9 cellular contexts compared by ENCODE assay signal in the genomic region with DNA sequence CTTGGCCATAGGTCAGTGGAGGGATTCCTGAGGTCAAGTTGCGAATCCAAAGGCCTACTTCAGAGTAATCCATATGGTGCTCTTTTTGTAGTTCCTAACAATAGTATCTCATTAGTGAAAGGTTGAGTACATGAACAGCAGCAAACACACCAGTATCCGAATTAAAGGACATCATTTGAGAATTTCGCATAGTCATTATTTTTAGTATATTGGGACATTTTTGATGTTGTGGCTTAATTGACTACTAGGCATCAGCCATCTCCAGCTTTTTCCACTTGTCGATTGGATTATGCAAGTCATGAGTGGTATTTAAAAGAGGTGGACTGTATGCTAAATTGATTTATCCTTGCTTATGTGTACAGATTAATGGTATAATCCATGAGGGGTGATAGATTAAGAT. TPM values are rescaled to one million over a fixed set of nuclear protein-coding genes. Genes with fewer than 3 reads are reported as not detected.
DNase-seq lines count a peak whose midpoint lies in the region; ATAC-seq and TF ChIP-seq lines count a peak whose summit lies in the region.
"Had no signal": no experiment of that assay in that cellular context is flagged by ENCODE, and none has a peak within 500 bp of the region (broad histone marks: within the 10 kb centered on the region; RNA-seq: fewer than 3 reads in every experiment).

No MANE protein-coding gene starts in this region.

- ATAC-seq in left cardiac atrium (no peak), HG02571 (IDR thresholded peaks at IDR 0.05; ENCODE audit: unreplicated experiment) (no peak), GM19035 (IDR thresholded peaks at IDR 0.05; ENCODE audit: unreplicated experiment) (no peak)

- H3K9me3 ChIP-seq in left ventricle myocardium inferior (replicated peaks) = no peaks in the 10 kb centered on the region
- H3K9me3 ChIP-seq in adrenal gland (replicated peaks in 1 of 3) = no peaks in the 10 kb centered on the region
- H3K9me3 ChIP-seq in mucosa of stomach (ENCODE audit: control insufficient read depth, low read length) = no peaks in the 10 kb centered on the region

- TF ChIP-seq POLR2A in adrenal gland (IDR thresholded peaks at IDR 0.05) = no peak

- H3K27me3 ChIP-seq in left ventricle myocardium inferior (ENCODE audit: low read depth) (no peaks in the 10 kb centered on the region), adrenal gland (no peaks in the 10 kb centered on the region), mucosa of stomach (ENCODE audit: control insufficient read depth, insufficient read depth, low read length) (no peaks in the 10 kb centered on the region)

- 84 to 88% (median 87%) methylated on average over 4 of the region's 4 CpGs for WGBS in adrenal gland, 4 donors

- intact Hi-C loops in left ventricle myocardium inferior (cut with micrococcal nuclease) (loop anchor here (5.0 kb wide), 1 partner anchor 567 kb away; no protein-coding TSS in a partner anchor), left cardiac atrium (cut with DNase I) (loop anchor here in 1 of 2 donors (5.0 kb wide), 1 partner anchor 567 kb away; no protein-coding TSS in a partner anchor), adrenal gland (cut with DNase I) (loop anchor here (2.0 to 10.0 kb wide), 2 partner anchors 564 to 568 kb away; no protein-coding TSS in a partner anchor)

- H3K36me3 ChIP-seq in left ventricle myocardium inferior = no peaks in the 10 kb centered on the region
- no peaks in the 10 kb centered on the region for H3K36me3 ChIP-seq in adrenal gland (replicated peaks in 1 of 2)
- H3K36me3 ChIP-seq in mucosa of stomach (ENCODE audit: control insufficient read depth, insufficient read depth, low read length) = no peaks in the 10 kb centered on the region

- H3K4me3 ChIP-seq in left ventricle myocardium inferior (no peak overlapping the region), adrenal gland (no peak overlapping the region), mucosa of stomach (ENCODE audit: low read length) (no peak overlapping the region)

- TF ChIP-seq CTCF in left ventricle myocardium inferior (IDR thresholded peaks at IDR 0.05; ENCODE audit: borderline replicate concordance) = no peak
- no peak for TF ChIP-seq CTCF in adrenal gland (IDR thresholded peaks at IDR 0.05)

- no peak for DNase-seq in left ventricle myocardium inferior
- no peak for DNase-seq in left cardiac atrium
- DNase-seq in adrenal gland = no peak
- no peak for DNase-seq in cerebellar cortex (ENCODE audit: low spot score)
- DNase-seq in NCI-H187 treated with DMSO at 0.1 percent for 48 hours (lab: John Stamatoyannopoulos, UW) = no peak
- DNase-seq: SIG-M5 had no signal

- peak overlapping the region; percentile 6 for H3K9ac ChIP-seq in mucosa of stomach (ENCODE audit: low read length)

- H3K4me1 ChIP-seq in left ventricle myocardium inferior (peaks cover 78% of the 10 kb centered on the region), adrenal gland (replicated peaks in 1 of 2) (peaks cover 4 to 30% of the 10 kb centered on the region in 2 donors), mucosa of stomach (ENCODE audit: control insufficient read depth, insufficient read depth, low read length) (peaks cover 15% of the 10 kb centered on the region)

- H3K27ac ChIP-seq in left ventricle myocardium inferior (replicated peaks) = peak overlapping the region; percentile 54
- peak overlapping the region in 4 of 5 donors; percentile 17 to 66 (median 24) for H3K27ac ChIP-seq in adrenal gland

RNA-seq across cellular contexts. Expression of a gene that starts 23.7 kb away (rescaled TPM):
- 5.7 TPM for total RNA-seq in left ventricle myocardium inferior
- total RNA-seq in left cardiac atrium = 1 to 10 TPM; 8.4 to 8.5 TPM
- total RNA-seq in adrenal gland = 10 to 100 TPM; 12.2 to 22.9 (median 16.4) TPM
- polyA plus RNA-seq in adrenal gland = 10 to 100 TPM in 1 of 3 donors, 1 to 10 TPM in 2; 4.9 to 10.3 (median 6.0) TPM
